In the genomic region with DNA sequence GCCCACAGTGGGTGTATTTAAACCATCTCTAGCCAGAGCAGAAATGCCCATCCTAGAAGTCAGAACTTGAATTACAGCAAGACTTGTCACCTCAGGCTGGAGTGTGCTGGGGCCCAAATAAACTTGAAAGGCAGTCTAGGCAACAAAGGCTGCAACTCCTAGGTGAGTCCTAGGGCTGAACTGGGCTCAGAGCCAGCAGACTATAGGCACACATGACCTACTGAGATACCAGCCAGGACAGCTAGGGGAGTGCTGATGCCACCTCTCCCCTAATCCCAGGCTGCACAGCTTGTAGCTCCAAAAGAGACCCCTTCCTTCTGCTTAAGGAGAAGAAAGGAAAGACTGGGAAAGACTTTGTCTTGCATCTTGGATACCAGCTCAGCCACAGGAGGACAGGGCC, we compare ENCODE assay signal across 20 cellular contexts.
DNase-seq lines count a peak whose midpoint lies in the region; ATAC-seq and TF ChIP-seq lines count a peak whose summit lies in the region.
"Had no signal": no experiment of that assay in that cellular context is flagged by ENCODE, and none has a peak within 500 bp of the region (broad histone marks: within the 10 kb centered on the region; RNA-seq: fewer than 3 reads in every experiment).

No MANE protein-coding gene starts in this region.

- no TSS peak for BruUV-seq in mammary epithelial cell (replicated peaks; lab: Mats Ljungman, UMichigan)

- no peak overlapping the region for H2AFZ ChIP-seq in DND-41 (ENCODE audit: low read depth, low read length)
- no peak overlapping the region for H2AFZ ChIP-seq in mammary epithelial cell (ENCODE audit: low read depth, low read length)
- H2AFZ ChIP-seq: GM23248 had no signal

- DNase-seq in DMS53 (lab: John Stamatoyannopoulos, UW) (peak; percentile 13), DMS53 treated with DMSO at 0.1 percent for 48 hours (lab: John Stamatoyannopoulos, UW; ENCODE audit: unreplicated experiment) (no peak), DND-41 (no peak), mammary epithelial cell (peak; percentile 6), mucosa of descending colon (peak in 2 of 3 donors; percentile 49 to 65), tibial nerve (ENCODE audit: low spot score in 2 of 2) (no peak)
- DNase-seq in effector memory CD4-positive, alpha-beta T cell: no peak
- DNase-seq in effector CD8-positive, alpha-beta T cell (lab: John Stamatoyannopoulos, UW): no peak
- DNase-seq: 8988T, EL, GM23248, NCI-H1417 treated with DMSO at 0.1 percent for 48 hours, NCI-H187 treated with DMSO at 0.1 percent for 48 hours, NCI-H2171, NCI-H510A, NCI-H774, SHP77 had no signal

- H3K9me3 ChIP-seq in DND-41 (ENCODE audit: insufficient read depth, low read length, severe bottlenecking) (no peaks in the 10 kb centered on the region), mammary epithelial cell (replicated peaks; ENCODE audit: insufficient read depth, low read length) (no peaks in the 10 kb centered on the region), mucosa of descending colon (no peaks in the 10 kb centered on the region), tibial nerve (peaks cover 0 to 5% (median 0%) of the 10 kb centered on the region in 4 donors)
- no peaks in the 10 kb centered on the region for H3K9me3 ChIP-seq in effector memory CD4-positive, alpha-beta T cell (ENCODE audit: control insufficient read depth, low read length)
- H3K9me3 ChIP-seq: HAP-1 had no signal

- dilution Hi-C loops in mammary epithelial cell (cut with HindIII; ENCODE audit: low sequenced_read_pairs): no loop called here

- H4K20me1 ChIP-seq in DND-41 (ENCODE audit: insufficient read depth, low read length) (no peaks in the 10 kb centered on the region), mammary epithelial cell (ENCODE audit: insufficient read depth, low read length) (no peaks in the 10 kb centered on the region)

- no peak for TF ChIP-seq EP300 in tibial nerve (IDR thresholded peaks at IDR 0.05)

- no peak overlapping the region for H3K27ac ChIP-seq in DND-41 (ENCODE audit: low read length)
- no peak overlapping the region for H3K27ac ChIP-seq in mammary epithelial cell (ENCODE audit: insufficient read depth, low read depth, low read length)
- no peak overlapping the region for H3K27ac ChIP-seq in effector memory CD4-positive, alpha-beta T cell (ENCODE audit: insufficient read depth, low read length, poor library complexity, severe bottlenecking)
- H3K27ac ChIP-seq in tibial nerve: no peak overlapping the region
- H3K27ac ChIP-seq: GM23248, SK-N-MC had no signal

- TF ChIP-seq POLR2A in tibial nerve (IDR thresholded peaks at IDR 0.05): no peak

- H3K9ac ChIP-seq in DND-41 (ENCODE audit: low read depth, low read length) (no peak overlapping the region), mammary epithelial cell (ENCODE audit: insufficient read depth, low read length) (no peak overlapping the region)
- H3K9ac ChIP-seq: GM23248 had no signal

- CTCF ChIA-PET in mammary epithelial cell (lab: Charles Lee; ENCODE audit: low non-redundant PET): no interaction called here

- H3K4me3 ChIP-seq in DND-41 (ENCODE audit: low read depth in 1 of 2, low read length in 2 of 2) (no peak overlapping the region), mammary epithelial cell (replicated peaks in 1 of 3; ENCODE audit: insufficient read depth in 1 of 3, low read depth in 2 of 3, low read length in 3 of 3) (no peak overlapping the region), mucosa of descending colon (no peak overlapping the region), tibial nerve (no peak overlapping the region)
- H3K4me3 ChIP-seq in effector memory CD4-positive, alpha-beta T cell (ENCODE audit: insufficient read depth, low read depth, low read length, poor library complexity, severe bottlenecking): no peak overlapping the region
- H3K4me3 ChIP-seq: GM23248, HAP-1, K562, SK-N-MC had no signal

- H3K27me3 ChIP-seq in DND-41 (ENCODE audit: insufficient read depth, low read length, poor library complexity) (no peaks in the 10 kb centered on the region), mammary epithelial cell (ENCODE audit: insufficient read depth, low read length) (no peaks in the 10 kb centered on the region), tibial nerve (no peaks in the 10 kb centered on the region)
- H3K27me3 ChIP-seq in effector memory CD4-positive, alpha-beta T cell (replicated peaks; ENCODE audit: control insufficient read depth, insufficient read depth, low read length, poor library complexity, severe bottlenecking): no peaks in the 10 kb centered on the region

- TF ChIP-seq CTCF in DND-41 (IDR thresholded peaks at IDR 0.05; ENCODE audit: borderline replicate concordance, extremely low read depth, low read length, poor library complexity, severe bottlenecking) (no peak), mammary epithelial cell (conservative IDR thresholded peaks at IDR 0.05 in 1 of 2, IDR thresholded peaks at IDR 0.05 in 1 of 2; ENCODE audit: extremely low read depth in 1 of 2, insufficient read depth in 1 of 2, low read depth in 1 of 2, low read length in 2 of 2) (no peak), mucosa of descending colon (IDR thresholded peaks at IDR 0.05) (no peak), tibial nerve (IDR thresholded peaks at IDR 0.05) (no peak)

- ATAC-seq in DND-41 (ENCODE audit: insufficient read depth, low read depth) (peak; percentile 56; the same call in 2 of the 3 replicates), mucosa of descending colon (peak; percentile 73)
- ATAC-seq: K562 had no signal

- in situ Hi-C loops in mammary epithelial cell (cut with MboI; ENCODE audit: low sequenced_read_pairs in 2 of 2): no loop called here

- intact Hi-C loops in mammary epithelial cell (cut with micrococcal nuclease): no loop called here
- intact Hi-C loops in mucosa of descending colon (cut with DNase I, micrococcal nuclease): no loop called here

- peaks cover 25% of the 10 kb centered on the region for H3K36me3 ChIP-seq in DND-41 (ENCODE audit: insufficient read depth, low read length)
- no peaks in the 10 kb centered on the region for H3K36me3 ChIP-seq in mammary epithelial cell (ENCODE audit: insufficient read depth, low read length)
- H3K36me3 ChIP-seq in mucosa of descending colon (ENCODE audit: low read depth): no peaks in the 10 kb centered on the region
- H3K36me3 ChIP-seq in effector memory CD4-positive, alpha-beta T cell (ENCODE audit: control insufficient read depth, insufficient read depth, low read length): no peaks in the 10 kb centered on the region
- peaks cover 0 to 50% (median 0%) of the 10 kb centered on the region in 3 donors for H3K36me3 ChIP-seq in tibial nerve
- H3K36me3 ChIP-seq: HAP-1 had no signal

- peaks cover 6% of the 10 kb centered on the region for H3K4me1 ChIP-seq in DND-41 (ENCODE audit: insufficient read depth, low read length)
- no peaks in the 10 kb centered on the region for H3K4me1 ChIP-seq in mammary epithelial cell (ENCODE audit: insufficient read depth, low read length)
- H3K4me1 ChIP-seq in mucosa of descending colon (ENCODE audit: low read depth): peaks cover 10% of the 10 kb centered on the region
- H3K4me1 ChIP-seq in effector memory CD4-positive, alpha-beta T cell (ENCODE audit: control insufficient read depth, insufficient read depth, low read length, poor library complexity, severe bottlenecking): no peaks in the 10 kb centered on the region
- no peaks in the 10 kb centered on the region for H3K4me1 ChIP-seq in tibial nerve
- H3K4me1 ChIP-seq: HAP-1 had no signal

- H3K79me2 ChIP-seq in DND-41 (ENCODE audit: insufficient read depth, low read length) (no peaks in the 10 kb centered on the region), mammary epithelial cell (ENCODE audit: insufficient read depth, low read length) (no peaks in the 10 kb centered on the region)

- no peak overlapping the region for H3K4me2 ChIP-seq in DND-41 (ENCODE audit: insufficient read depth, low read length)
- no peak overlapping the region for H3K4me2 ChIP-seq in mammary epithelial cell (ENCODE audit: insufficient read depth, low read depth, low read length)

Comparison
In these comparisons a context has a peak if more than half of its experiments do, and no peak if none do; other contexts are left out.
1. DNase-seq: peak in DMS53 (single experiment), mammary epithelial cell (single experiment) and mucosa of descending colon (2 of 3); none in DMS53 treated with DMSO at 0.1 percent for 48 hours (single experiment), DND-41 (single experiment), effector memory CD4-positive, alpha-beta T cell (0 of 3), effector CD8-positive, alpha-beta T cell (single experiment) and tibial nerve (0 of 2).